ENCODE assay signal across 1 cellular context in genomic region chr3:58008140-58009025, GRCh38.
TF ChIP-seq lines count a peak whose summit lies in the region.

Gene FLNB (plus strand): TSS chr3:58008422. CDS start chr3:58008565, 143 bp downstream.

TF ChIP-seq in HepG2, 621 proteins besides CTCF, POLR2A, EP300 and RAD21 (continued from another document and continues in another):
- no peak for TF ChIP-seq KIAA2018 (CRISPR knock-in tag; IDR thresholded peaks at IDR 0.05; ENCODE audit: borderline replicate concordance)
- no peak for TF ChIP-seq NCOA1 (CRISPR knock-in tag; IDR thresholded peaks at IDR 0.05)
- TF ChIP-seq, protein P1, sequence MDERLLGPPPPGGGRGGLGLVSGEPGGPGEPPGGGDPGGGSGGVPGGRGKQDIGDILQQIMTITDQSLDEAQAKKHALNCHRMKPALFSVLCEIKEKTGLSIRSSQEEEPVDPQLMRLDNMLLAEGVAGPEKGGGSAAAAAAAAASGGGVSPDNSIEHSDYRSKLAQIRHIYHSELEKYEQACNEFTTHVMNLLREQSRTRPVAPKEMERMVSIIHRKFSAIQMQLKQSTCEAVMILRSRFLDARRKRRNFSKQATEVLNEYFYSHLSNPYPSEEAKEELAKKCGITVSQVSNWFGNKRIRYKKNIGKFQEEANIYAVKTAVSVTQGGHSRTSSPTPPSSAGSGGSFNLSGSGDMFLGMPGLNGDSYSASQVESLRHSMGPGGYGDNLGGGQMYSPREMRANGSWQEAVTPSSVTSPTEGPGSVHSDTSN (CRISPR knock-in tag; IDR thresholded peaks at IDR 0.05) = no peak
- peak; percentile 43; the same call in 1 of the 2 replicates for TF ChIP-seq MED13 (CRISPR knock-in tag; IDR thresholded peaks at IDR 0.05)
- TF ChIP-seq ZNF530 (CRISPR knock-in tag; IDR thresholded peaks at IDR 0.05; ENCODE audit: low read depth) = no peak
- TF ChIP-seq HDAC2 (CRISPR knock-in tag; IDR thresholded peaks at IDR 0.05) = no peak
- TF ChIP-seq, protein P2, sequence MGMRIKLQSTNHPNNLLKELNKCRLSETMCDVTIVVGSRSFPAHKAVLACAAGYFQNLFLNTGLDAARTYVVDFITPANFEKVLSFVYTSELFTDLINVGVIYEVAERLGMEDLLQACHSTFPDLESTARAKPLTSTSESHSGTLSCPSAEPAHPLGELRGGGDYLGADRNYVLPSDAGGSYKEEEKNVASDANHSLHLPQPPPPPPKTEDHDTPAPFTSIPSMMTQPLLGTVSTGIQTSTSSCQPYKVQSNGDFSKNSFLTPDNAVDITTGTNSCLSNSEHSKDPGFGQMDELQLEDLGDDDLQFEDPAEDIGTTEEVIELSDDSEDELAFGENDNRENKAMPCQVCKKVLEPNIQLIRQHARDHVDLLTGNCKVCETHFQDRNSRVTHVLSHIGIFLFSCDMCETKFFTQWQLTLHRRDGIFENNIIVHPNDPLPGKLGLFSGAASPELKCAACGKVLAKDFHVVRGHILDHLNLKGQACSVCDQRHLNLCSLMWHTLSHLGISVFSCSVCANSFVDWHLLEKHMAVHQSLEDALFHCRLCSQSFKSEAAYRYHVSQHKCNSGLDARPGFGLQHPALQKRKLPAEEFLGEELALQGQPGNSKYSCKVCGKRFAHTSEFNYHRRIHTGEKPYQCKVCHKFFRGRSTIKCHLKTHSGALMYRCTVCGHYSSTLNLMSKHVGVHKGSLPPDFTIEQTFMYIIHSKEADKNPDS (CRISPR knock-in tag; IDR thresholded peaks at IDR 0.05) = 0 out of 2 replicates have a peak, but pooled peaks have one; percentile 59
- TF ChIP-seq HMGXB3 (CRISPR knock-in tag; IDR thresholded peaks at IDR 0.05; ENCODE audit: borderline replicate concordance) = no peak
- TF ChIP-seq ZKSCAN1 (IDR thresholded peaks at IDR 0.05; ENCODE audit: low read length) = no peak
- no peak for TF ChIP-seq ZNF766 (CRISPR knock-in tag; IDR thresholded peaks at IDR 0.05; ENCODE audit: borderline replicate concordance)
- no peak for TF ChIP-seq MLLT10 (CRISPR knock-in tag; IDR thresholded peaks at IDR 0.05)
- TF ChIP-seq AGO1 (IDR thresholded peaks at IDR 0.05; ENCODE audit: low read depth, low read length, poor library complexity, severe bottlenecking) = no peak
- peak; percentile 17; the same call in 1 of the 2 replicates for TF ChIP-seq ZNF274 (CRISPR knock-in tag; IDR thresholded peaks at IDR 0.05)
- TF ChIP-seq ZNF234 (CRISPR knock-in tag; conservative IDR thresholded peaks at IDR 0.05) = no peak; the same call in 1 of the 2 replicates
- no peak for TF ChIP-seq FIP1L1 (IDR thresholded peaks at IDR 0.05; ENCODE audit: borderline replicate concordance, insufficient read depth, low read depth, low read length)
- TF ChIP-seq, protein P3, sequence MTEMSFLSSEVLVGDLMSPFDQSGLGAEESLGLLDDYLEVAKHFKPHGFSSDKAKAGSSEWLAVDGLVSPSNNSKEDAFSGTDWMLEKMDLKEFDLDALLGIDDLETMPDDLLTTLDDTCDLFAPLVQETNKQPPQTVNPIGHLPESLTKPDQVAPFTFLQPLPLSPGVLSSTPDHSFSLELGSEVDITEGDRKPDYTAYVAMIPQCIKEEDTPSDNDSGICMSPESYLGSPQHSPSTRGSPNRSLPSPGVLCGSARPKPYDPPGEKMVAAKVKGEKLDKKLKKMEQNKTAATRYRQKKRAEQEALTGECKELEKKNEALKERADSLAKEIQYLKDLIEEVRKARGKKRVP (CRISPR knock-in tag; IDR thresholded peaks at IDR 0.05) = no peak; a peak in 1 of 4 replicates
- TF ChIP-seq RBM22 (optimal IDR thresholded peaks at IDR 0.05; ENCODE audit: low read length) = no peak
- TF ChIP-seq, protein P4, sequence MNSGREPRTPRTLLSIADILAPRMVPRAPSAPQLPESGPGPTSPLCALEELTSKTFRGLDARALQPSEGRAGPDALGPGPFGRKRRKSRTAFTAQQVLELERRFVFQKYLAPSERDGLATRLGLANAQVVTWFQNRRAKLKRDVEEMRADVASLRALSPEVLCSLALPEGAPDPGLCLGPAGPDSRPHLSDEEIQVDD (CRISPR knock-in tag; IDR thresholded peaks at IDR 0.05; ENCODE audit: borderline replicate concordance) = no peak
- 0 out of 2 replicates have a peak, but pooled peaks have one; percentile 19 for TF ChIP-seq TARDBP (CRISPR knock-in tag; IDR thresholded peaks at IDR 0.05)
- 0 out of 2 replicates have a peak, but pooled peaks have one; percentile 91 for TF ChIP-seq ZNF235 (CRISPR knock-in tag; IDR thresholded peaks at IDR 0.05; ENCODE audit: borderline replicate concordance)
- TF ChIP-seq DNMT1 (CRISPR knock-in tag; IDR thresholded peaks at IDR 0.05) = no peak; the same call in 1 of the 2 replicates
- no peak for TF ChIP-seq ZNF326 (CRISPR knock-in tag; IDR thresholded peaks at IDR 0.05; ENCODE audit: borderline replicate concordance)
- peak; percentile 64 for TF ChIP-seq KMT2A (CRISPR knock-in tag; IDR thresholded peaks at IDR 0.05)
- no peak for TF ChIP-seq CEBPB (IDR thresholded peaks at IDR 0.05; ENCODE audit: borderline replicate concordance, low read depth, low read length)
- TF ChIP-seq ZFP1 (CRISPR knock-in tag; IDR thresholded peaks at IDR 0.05) = no peak
- no peak for TF ChIP-seq ZNF7 (CRISPR knock-in tag; IDR thresholded peaks at IDR 0.05)
- TF ChIP-seq FOXA3 (CRISPR knock-in tag; IDR thresholded peaks at IDR 0.05) = peak; percentile 27; the same call in 1 of the 2 replicates
- peak; percentile 81; the same call in 1 of the 2 replicates for TF ChIP-seq ZNF772 (CRISPR knock-in tag; IDR thresholded peaks at IDR 0.05)
- TF ChIP-seq XRCC5 (optimal IDR thresholded peaks at IDR 0.05; ENCODE audit: low read length) = peak; percentile 19
- no peak for TF ChIP-seq RXRB (CRISPR knock-in tag; IDR thresholded peaks at IDR 0.05; ENCODE audit: borderline replicate concordance)
- TF ChIP-seq, protein P5, sequence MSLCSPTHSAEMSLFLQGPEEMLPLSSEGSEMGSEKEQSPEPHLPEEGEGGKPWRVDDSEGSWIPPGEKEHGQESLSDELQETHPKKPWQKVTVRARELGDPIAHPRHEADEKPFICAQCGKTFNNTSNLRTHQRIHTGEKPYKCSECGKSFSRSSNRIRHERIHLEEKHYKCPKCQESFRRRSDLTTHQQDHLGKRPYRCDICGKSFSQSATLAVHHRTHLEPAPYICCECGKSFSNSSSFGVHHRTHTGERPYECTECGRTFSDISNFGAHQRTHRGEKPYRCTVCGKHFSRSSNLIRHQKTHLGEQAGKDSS (CRISPR knock-in tag; IDR thresholded peaks at IDR 0.05; ENCODE audit: borderline replicate concordance, low read depth) = peak; percentile 84; the same call in 1 of the 2 replicates
- no peak for TF ChIP-seq ZNF775 (CRISPR knock-in tag; IDR thresholded peaks at IDR 0.05; ENCODE audit: borderline replicate concordance)
- no peak for TF ChIP-seq ZNF562 (CRISPR knock-in tag; IDR thresholded peaks at IDR 0.05; ENCODE audit: borderline replicate concordance)
- TF ChIP-seq NFKB2 (CRISPR knock-in tag; IDR thresholded peaks at IDR 0.05; ENCODE audit: borderline replicate concordance) = peak; percentile 77; the same call in 1 of the 2 replicates
- TF ChIP-seq HNF1B (CRISPR knock-in tag; IDR thresholded peaks at IDR 0.05) = peak; percentile 69; the same call in 1 of the 2 replicates
- no peak for TF ChIP-seq PPARG (CRISPR knock-in tag; conservative IDR thresholded peaks at IDR 0.05)
- TF ChIP-seq ZNF569 (CRISPR knock-in tag; IDR thresholded peaks at IDR 0.05; ENCODE audit: borderline replicate concordance) = no peak
- no peak; the same call in 1 of the 2 replicates for TF ChIP-seq AHR (CRISPR knock-in tag; IDR thresholded peaks at IDR 0.05)
- peak; percentile 15; the same call in 1 of the 2 replicates for TF ChIP-seq ZNF205 (CRISPR knock-in tag; IDR thresholded peaks at IDR 0.05)
- no peak for TF ChIP-seq ZSCAN12 (CRISPR knock-in tag; IDR thresholded peaks at IDR 0.05)
- no peak for TF ChIP-seq XBP1 (CRISPR knock-in tag; IDR thresholded peaks at IDR 0.05)
- TF ChIP-seq MZF1 (CRISPR knock-in tag; IDR thresholded peaks at IDR 0.05; ENCODE audit: borderline replicate concordance) = no peak
- TF ChIP-seq CHD4 (IDR thresholded peaks at IDR 0.05; ENCODE audit: borderline replicate concordance, low read length) = peak; percentile 31; the same call in 1 of the 2 replicates
- TF ChIP-seq POLR2AphosphoS2 (IDR thresholded peaks at IDR 0.05; ENCODE audit: low read depth, low read length) = no peak
- peak; percentile 62; the same call in 1 of the 2 replicates for TF ChIP-seq MTF2 (CRISPR knock-in tag; IDR thresholded peaks at IDR 0.05; ENCODE audit: borderline replicate concordance)
- peak; percentile 78 for TF ChIP-seq SRY (CRISPR knock-in tag; IDR thresholded peaks at IDR 0.05)
- TF ChIP-seq DNMT3B (CRISPR knock-in tag; conservative IDR thresholded peaks at IDR 0.05) = no peak
